In genomic region chr17:17493986-17494466, GRCh38 we compare ENCODE assay signal across 15 cellular contexts. TPM values are rescaled to one million over a fixed set of nuclear protein-coding genes. Genes with fewer than 3 reads are reported as not detected.
A peak's percentile ranks its signal among the peaks of the same experiment; 100 is the strongest.
DNase-seq lines count a peak whose midpoint lies in the region; ATAC-seq, FAIRE-seq and TF ChIP-seq lines count a peak whose summit lies in the region.
"Had no signal": no experiment of that assay in that cellular context is flagged by ENCODE, and none has a peak within 500 bp of the region (broad histone marks: within the 10 kb centered on the region; RNA-seq: fewer than 3 reads in every experiment).

No MANE protein-coding gene starts in this region.

- H3K27me3 Mint-ChIP-seq in glutamatergic neuron (ENCODE audit: unreplicated experiment): peaks cover 40% of the 10 kb centered on the region
- H3K27me3 Mint-ChIP-seq in neural progenitor cell (ENCODE audit: insufficient read depth, low read depth): peaks cover 16% of the 10 kb centered on the region

- H3K4me3 Mint-ChIP-seq in glutamatergic neuron (ENCODE audit: unreplicated experiment) (peak overlapping the region; percentile 100), neural progenitor cell (peak overlapping the region; percentile 72)
- H3K4me3 Mint-ChIP-seq: activated naive CD4-positive, alpha-beta T cell treated with anti-CD3 and anti-CD28 coated beads for 36 hours had no signal

- H3K4me1 Mint-ChIP-seq in glutamatergic neuron (ENCODE audit: low read depth, unreplicated experiment) (peaks cover 50% of the 10 kb centered on the region), neural progenitor cell (peaks cover 31% of the 10 kb centered on the region)

- H3K36me3 ChIP-seq in HUES6 (ENCODE audit: control insufficient read depth, insufficient read depth, low read length): peaks cover 30% of the 10 kb centered on the region
- no peaks in the 10 kb centered on the region for H3K36me3 ChIP-seq in neural progenitor cell

- ATAC-seq in A549: no peak

- DNase-seq in A549 (ENCODE audit: low read depth in 1 of 2, low spot score in 1 of 2) (no peak), glutamatergic neuron (no peak), neural progenitor cell (ENCODE audit: low spot score) (peak; percentile 70), COLO668 (lab: John Stamatoyannopoulos, UW; ENCODE audit: unreplicated experiment) (no peak), GM03348 (ENCODE audit: low spot score) (no peak), amygdala (lab: John Stamatoyannopoulos, UW) (no peak)
- no peak for DNase-seq in stimulated activated CD4-positive, alpha-beta T cell treated with anti-CD3 and anti-CD28 coated beads, Interleukin-4, amount 100 ng/mL, for 4 hours
- DNase-seq: activated naive CD4-positive, alpha-beta T cell treated with anti-CD3 and anti-CD28 coated beads for 36 hours; EL; kidney glomerular epithelial cell; NCI-H1048; SJCRH30 had no signal

- H3K4me3 ChIP-seq in A549 (no peak overlapping the region), HUES6 (ENCODE audit: low read depth, low read length) (peak overlapping the region; percentile 80), neural progenitor cell (peak overlapping the region; percentile 67)
- H3K4me3 ChIP-seq: SJCRH30 had no signal

- H3K4me2 ChIP-seq in A549 (no peak overlapping the region), neural progenitor cell (peak overlapping the region; percentile 85)

- no peak for TF ChIP-seq POLR2A in A549 (IDR thresholded peaks at IDR 0.05; ENCODE audit: low read length)

- TF ChIP-seq CTCF in A549 (IDR thresholded peaks at IDR 0.05) (no peak), glutamatergic neuron (IDR thresholded peaks at IDR 0.05; ENCODE audit: partially characterized antibody, unreplicated experiment) (no peak), neural progenitor cell (IDR thresholded peaks at IDR 0.05) (no peak)

- CTCF ChIA-PET in A549 (lab: Yijun Ruan, JAX): no interaction called here

- TF ChIP-seq EP300 in A549 (IDR thresholded peaks at IDR 0.05): no peak

- no peak overlapping the region for H3K9ac ChIP-seq in HUES6 (ENCODE audit: low read length)
- H3K9ac ChIP-seq in neural progenitor cell: no peak overlapping the region

- H2AFZ ChIP-seq in neural progenitor cell (replicated peaks): no peak overlapping the region

- H4K20me1 ChIP-seq in neural progenitor cell (ENCODE audit: low read depth): peaks cover 67% of the 10 kb centered on the region

- H3K79me2 ChIP-seq in neural progenitor cell (ENCODE audit: low read depth): peaks cover 1% of the 10 kb centered on the region

- H3K36me3 Mint-ChIP-seq in glutamatergic neuron (ENCODE audit: unreplicated experiment) (peaks cover 4% of the 10 kb centered on the region), neural progenitor cell (peaks cover 15% of the 10 kb centered on the region)

- H3K27me3 ChIP-seq in HUES6 (ENCODE audit: control insufficient read depth, insufficient read depth, low read length) (peaks cover 24% of the 10 kb centered on the region), neural progenitor cell (peaks cover 31% of the 10 kb centered on the region)
- H3K27me3 ChIP-seq: SJCRH30 had no signal

- H3K9me3 Mint-ChIP-seq in glutamatergic neuron (ENCODE audit: unreplicated experiment): peaks cover 36% of the 10 kb centered on the region
- H3K9me3 Mint-ChIP-seq in neural progenitor cell: no peaks in the 10 kb centered on the region
- H3K9me3 Mint-ChIP-seq: activated naive CD4-positive, alpha-beta T cell treated with anti-CD3 and anti-CD28 coated beads for 36 hours had no signal

- peak overlapping the region; percentile 99 for H3K27ac Mint-ChIP-seq in glutamatergic neuron (ENCODE audit: unreplicated experiment)
- no peak overlapping the region for H3K27ac Mint-ChIP-seq in neural progenitor cell
- H3K27ac Mint-ChIP-seq: activated naive CD4-positive, alpha-beta T cell treated with anti-CD3 and anti-CD28 coated beads for 36 hours had no signal

- H3K4me1 ChIP-seq in A549: peaks cover 4% of the 10 kb centered on the region; the same call in 2 of the 3 replicates
- peaks cover 34% of the 10 kb centered on the region for H3K4me1 ChIP-seq in HUES6 (ENCODE audit: control insufficient read depth, insufficient read depth, low read length)
- peaks cover 47% of the 10 kb centered on the region for H3K4me1 ChIP-seq in neural progenitor cell
- H3K4me1 ChIP-seq: SJCRH30 had no signal

- H3K27ac ChIP-seq in A549: no peak overlapping the region
- H3K27ac ChIP-seq in HUES6 (ENCODE audit: low read depth, low read length): no peak overlapping the region
- H3K27ac ChIP-seq in neural progenitor cell: peak overlapping the region; percentile 43
- H3K27ac ChIP-seq: SJCRH30 had no signal

- TF ChIP-seq RAD21 in A549 (conservative IDR thresholded peaks at IDR 0.05 in 1 of 2, IDR thresholded peaks at IDR 0.05 in 1 of 2): no peak

- H3K9me3 ChIP-seq in A549: no peaks in the 10 kb centered on the region
- no peaks in the 10 kb centered on the region for H3K9me3 ChIP-seq in HUES6 (ENCODE audit: control insufficient read depth, insufficient read depth, low read depth, low read length)
- no peaks in the 10 kb centered on the region for H3K9me3 ChIP-seq in neural progenitor cell (ENCODE audit: low read depth)

- FAIRE-seq in A549 (lab: Jason Lieb, UNC): no peak
- FAIRE-seq: H54, TTC549 had no signal

- POLR2A ChIA-PET in A549 (lab: Yijun Ruan, JAX): no interaction called here

- H3F3A ChIP-seq in neural progenitor cell (ENCODE audit: low read depth): peaks cover 39% of the 10 kb centered on the region

- 83% methylated on average over 5 of the region's 5 CpGs for WGBS in A549 (ENCODE audit: missing lambda C conversion rate)

TF ChIP-seq in A549, 52 proteins besides CTCF, POLR2A, EP300 and RAD21:
- no peak for TF ChIP-seq TP53 (CRISPR knock-in tag; IDR thresholded peaks at IDR 0.05)
- 0 out of 2 replicates have a peak, but pooled peaks have one; percentile 6 for TF ChIP-seq POLR2AphosphoS2 (conservative IDR thresholded peaks at IDR 0.05; ENCODE audit: low read length)

RNA-seq across cellular contexts. Expression of gene RASD1, which starts 2.2 kb away (rescaled TPM):
- polyA plus RNA-seq in A549 (2011; rRNA removed) (0.99 and 1.4 TPM in 2 replicates), A549 (2017; fragmentation: RNase III; extraction: RNeasy Plus Mini Kit Qiagen cat#74134 plus additional on column Dnase treatment) (0.77 to 0.92 TPM (median 0.80 TPM) in 3 replicates)
- polyA plus RNA-seq in A549 (2012; cell fraction: cytosol; rRNA removed): 1.3 and 2.0 TPM in 2 replicates
- 3.2 and 4.7 TPM in 2 replicates for polyA plus RNA-seq in A549 (2012; cell fraction: nucleus; rRNA removed)
- 0.83 and 1.0 TPM in 2 replicates for polyA minus RNA-seq in A549 (2011; rRNA and poly(A)+ RNA removed)
- total RNA-seq in glutamatergic neuron (ENCODE audit: unreplicated experiment) (140 TPM), neural progenitor cell (ENCODE audit: low replicate concordance) (0.88 and 2.8 TPM in 2 replicates)
- total RNA-seq: SJCRH30 had no signal

RNA-seq across cellular contexts. Expression of gene MED9, which starts 17.2 kb away (rescaled TPM):
- 13.0 and 15.2 TPM in 2 replicates for polyA plus RNA-seq in A549 (2011; rRNA removed)
- polyA plus RNA-seq in A549 (2012; cell fraction: cytosol; rRNA removed): 13.8 and 17.7 TPM in 2 replicates
- 18.7 and 19.9 TPM in 2 replicates for polyA plus RNA-seq in A549 (2012; cell fraction: nucleus; rRNA removed)
- 15.9 to 17.4 TPM (median 17.4 TPM) in 3 replicates for polyA plus RNA-seq in A549 (2017; fragmentation: RNase III; extraction: RNeasy Plus Mini Kit Qiagen cat#74134 plus additional on column Dnase treatment)
- polyA minus RNA-seq in A549 (2011; rRNA and poly(A)+ RNA removed): 18.1 and 20.0 TPM in 2 replicates
- 23.2 TPM for total RNA-seq in glutamatergic neuron (ENCODE audit: unreplicated experiment)
- 15.7 and 28.0 TPM in 2 replicates for total RNA-seq in neural progenitor cell (ENCODE audit: low replicate concordance)

Comparison
In these comparisons a context has a peak if more than half of its experiments do, and no peak if none do; other contexts are left out.
1. RNA of gene RASD1, which starts 2.2 kb away (total RNA-seq): 140 TPM in glutamatergic neuron (single experiment); 0.88 to 2.8 TPM in neural progenitor cell; every median in the first group is over 10 times any median in the second.